1 cellular context compared by ENCODE assay signal in the genomic region with DNA sequence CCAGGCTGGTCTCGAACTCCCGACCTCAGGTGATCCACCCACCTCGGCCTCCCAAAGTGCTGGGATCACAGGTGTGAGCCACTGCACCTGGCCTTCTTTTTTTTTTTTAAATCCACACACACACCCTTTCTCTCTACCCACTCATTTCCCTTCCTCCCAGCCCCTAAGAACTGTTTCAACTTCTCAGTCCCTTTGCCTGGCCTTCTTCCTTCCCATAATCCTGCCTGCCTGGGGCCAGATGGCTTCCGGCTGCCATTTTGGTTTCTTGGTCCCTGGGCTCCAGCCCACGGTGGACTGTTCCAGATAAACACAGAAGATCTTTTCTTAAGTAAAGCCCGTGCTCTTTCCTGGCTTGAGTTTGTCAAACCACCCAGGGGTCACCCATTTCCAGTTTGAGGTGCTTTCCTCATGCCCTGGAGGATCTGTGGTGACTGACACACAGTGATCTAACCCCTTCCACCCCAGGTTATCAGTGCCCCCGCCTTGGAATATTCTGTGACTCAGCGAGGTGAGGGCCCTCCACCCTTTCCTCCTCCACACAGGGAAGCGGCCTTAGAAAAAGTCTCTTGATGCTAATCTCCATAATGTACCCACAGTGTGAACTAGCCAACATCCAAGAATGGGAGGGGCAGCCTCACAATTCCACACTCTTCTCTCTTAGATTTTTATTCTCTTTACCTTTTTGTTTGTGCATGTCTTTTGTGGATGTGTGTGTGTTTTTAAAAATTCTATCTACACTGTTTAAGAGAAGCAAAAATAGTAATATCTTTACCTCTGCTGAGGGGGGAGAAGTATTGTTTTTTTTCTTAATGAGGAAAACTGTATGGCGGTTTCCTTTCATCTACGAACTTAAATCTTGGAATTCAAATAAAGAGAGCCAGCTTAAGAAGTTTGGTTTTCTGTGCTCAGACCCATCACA.
A peak's percentile ranks its signal among the peaks of the same experiment; 100 is the strongest.
TF ChIP-seq lines count a peak whose summit lies in the region.

No MANE protein-coding gene starts in this region.

TF ChIP-seq in K562, 482 proteins besides CTCF, POLR2A, EP300 and RAD21 (continued from another document and continues in another):
- no peak for TF ChIP-seq FOXP4 (CRISPR knock-in tag; IDR thresholded peaks at IDR 0.05; ENCODE audit: borderline replicate concordance)
- TF ChIP-seq, protein P1, sequence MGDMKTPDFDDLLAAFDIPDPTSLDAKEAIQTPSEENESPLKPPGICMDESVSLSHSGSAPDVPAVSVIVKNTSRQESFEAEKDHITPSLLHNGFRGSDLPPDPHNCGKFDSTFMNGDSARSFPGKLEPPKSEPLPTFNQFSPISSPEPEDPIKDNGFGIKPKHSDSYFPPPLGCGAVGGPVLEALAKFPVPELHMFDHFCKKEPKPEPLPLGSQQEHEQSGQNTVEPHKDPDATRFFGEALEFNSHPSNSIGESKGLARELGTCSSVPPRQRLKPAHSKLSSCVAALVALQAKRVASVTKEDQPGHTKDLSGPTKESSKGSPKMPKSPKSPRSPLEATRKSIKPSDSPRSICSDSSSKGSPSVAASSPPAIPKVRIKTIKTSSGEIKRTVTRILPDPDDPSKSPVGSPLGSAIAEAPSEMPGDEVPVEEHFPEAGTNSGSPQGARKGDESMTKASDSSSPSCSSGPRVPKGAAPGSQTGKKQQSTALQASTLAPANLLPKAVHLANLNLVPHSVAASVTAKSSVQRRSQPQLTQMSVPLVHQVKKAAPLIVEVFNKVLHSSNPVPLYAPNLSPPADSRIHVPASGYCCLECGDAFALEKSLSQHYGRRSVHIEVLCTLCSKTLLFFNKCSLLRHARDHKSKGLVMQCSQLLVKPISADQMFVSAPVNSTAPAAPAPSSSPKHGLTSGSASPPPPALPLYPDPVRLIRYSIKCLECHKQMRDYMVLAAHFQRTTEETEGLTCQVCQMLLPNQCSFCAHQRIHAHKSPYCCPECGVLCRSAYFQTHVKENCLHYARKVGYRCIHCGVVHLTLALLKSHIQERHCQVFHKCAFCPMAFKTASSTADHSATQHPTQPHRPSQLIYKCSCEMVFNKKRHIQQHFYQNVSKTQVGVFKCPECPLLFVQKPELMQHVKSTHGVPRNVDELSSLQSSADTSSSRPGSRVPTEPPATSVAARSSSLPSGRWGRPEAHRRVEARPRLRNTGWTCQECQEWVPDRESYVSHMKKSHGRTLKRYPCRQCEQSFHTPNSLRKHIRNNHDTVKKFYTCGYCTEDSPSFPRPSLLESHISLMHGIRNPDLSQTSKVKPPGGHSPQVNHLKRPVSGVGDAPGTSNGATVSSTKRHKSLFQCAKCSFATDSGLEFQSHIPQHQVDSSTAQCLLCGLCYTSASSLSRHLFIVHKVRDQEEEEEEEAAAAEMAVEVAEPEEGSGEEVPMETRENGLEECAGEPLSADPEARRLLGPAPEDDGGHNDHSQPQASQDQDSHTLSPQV (IDR thresholded peaks at IDR 0.05), result peak; percentile 95
- no peak for TF ChIP-seq ZNF165 (CRISPR knock-in tag; IDR thresholded peaks at IDR 0.05; ENCODE audit: borderline replicate concordance)
- no peak for TF ChIP-seq ZNF507 (tag; conservative IDR thresholded peaks at IDR 0.05)
- peak; percentile 71; the same call in 1 of the 2 replicates for TF ChIP-seq MITF (IDR thresholded peaks at IDR 0.05)
- no peak for TF ChIP-seq ZC3H8 (IDR thresholded peaks at IDR 0.05)
- peak; percentile 67 to 91; a peak in 3 of 4 replicates for TF ChIP-seq FOXK2 (conservative IDR thresholded peaks at IDR 0.05 in 1 of 2, IDR thresholded peaks at IDR 0.05 in 1 of 2; ENCODE audit: low read depth in 2 of 2)
- peak; percentile 61 for TF ChIP-seq MAFG (tag; conservative IDR thresholded peaks at IDR 0.05)
- TF ChIP-seq KDM1A (IDR thresholded peaks at IDR 0.05), result peak; percentile 81 to 91
- peak; percentile 75; the same call in 1 of the 2 replicates for TF ChIP-seq NCOA1 (IDR thresholded peaks at IDR 0.05; ENCODE audit: low read depth)
- TF ChIP-seq JUND (IDR thresholded peaks at IDR 0.05; ENCODE audit: borderline replicate concordance, low read depth, low read length), result peak; percentile 98
- peak; percentile 96; the same call in 2 of the 3 replicates for TF ChIP-seq JUND (tag; IDR thresholded peaks at IDR 0.05; ENCODE audit: borderline replicate concordance, low read depth, low read length)
- peak; percentile 10 for TF ChIP-seq HMGN3 (IDR thresholded peaks at IDR 0.05; ENCODE audit: borderline replicate concordance, extremely low read depth, insufficient read length, low read depth, low read length)
- peak; percentile 71 for TF ChIP-seq CXXC5 (CRISPR knock-in tag; IDR thresholded peaks at IDR 0.05)
- 0 out of 4 replicates have a peak, but pooled peaks of 1 of the 2 experiments have one; percentile 54 for TF ChIP-seq TEAD1 (CRISPR knock-in tag; IDR thresholded peaks at IDR 0.05)
- peak; percentile 81 for TF ChIP-seq CCNT2 (IDR thresholded peaks at IDR 0.05; ENCODE audit: borderline replicate concordance, extremely low read depth, insufficient read length, low read depth, low read length)
- TF ChIP-seq CHD1 (IDR thresholded peaks at IDR 0.05; ENCODE audit: low read length), result no peak
- peak; percentile 70 for TF ChIP-seq CREM (IDR thresholded peaks at IDR 0.05; ENCODE audit: low read depth)
- TF ChIP-seq KAT8 (IDR thresholded peaks at IDR 0.05; ENCODE audit: low read depth), result no peak
- TF ChIP-seq, protein P2, sequence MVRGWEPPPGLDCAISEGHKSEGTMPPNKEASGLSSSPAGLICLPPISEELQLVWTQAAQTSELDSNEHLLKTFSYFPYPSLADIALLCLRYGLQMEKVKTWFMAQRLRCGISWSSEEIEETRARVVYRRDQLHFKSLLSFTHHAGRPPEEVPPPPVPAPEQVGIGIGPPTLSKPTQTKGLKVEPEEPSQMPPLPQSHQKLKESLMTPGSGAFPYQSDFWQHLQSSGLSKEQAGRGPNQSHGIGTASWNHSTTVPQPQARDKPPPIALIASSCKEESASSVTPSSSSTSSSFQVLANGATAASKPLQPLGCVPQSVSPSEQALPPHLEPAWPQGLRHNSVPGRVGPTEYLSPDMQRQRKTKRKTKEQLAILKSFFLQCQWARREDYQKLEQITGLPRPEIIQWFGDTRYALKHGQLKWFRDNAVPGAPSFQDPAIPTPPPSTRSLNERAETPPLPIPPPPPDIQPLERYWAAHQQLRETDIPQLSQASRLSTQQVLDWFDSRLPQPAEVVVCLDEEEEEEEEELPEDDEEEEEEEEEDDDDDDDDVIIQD (CRISPR knock-in tag; IDR thresholded peaks at IDR 0.05), result no peak
- TF ChIP-seq FOSL1 (tag; conservative IDR thresholded peaks at IDR 0.05), result peak; percentile 99
- TF ChIP-seq ADNP (tag; IDR thresholded peaks at IDR 0.05), result peak; percentile 76
- TF ChIP-seq JUN (IDR thresholded peaks at IDR 0.05; ENCODE audit: borderline replicate concordance, low read depth, low read length), result peak; percentile 98
- no peak for TF ChIP-seq JUN (CRISPR knock-in tag; IDR thresholded peaks at IDR 0.05; ENCODE audit: borderline replicate concordance)
- TF ChIP-seq, protein P3, sequence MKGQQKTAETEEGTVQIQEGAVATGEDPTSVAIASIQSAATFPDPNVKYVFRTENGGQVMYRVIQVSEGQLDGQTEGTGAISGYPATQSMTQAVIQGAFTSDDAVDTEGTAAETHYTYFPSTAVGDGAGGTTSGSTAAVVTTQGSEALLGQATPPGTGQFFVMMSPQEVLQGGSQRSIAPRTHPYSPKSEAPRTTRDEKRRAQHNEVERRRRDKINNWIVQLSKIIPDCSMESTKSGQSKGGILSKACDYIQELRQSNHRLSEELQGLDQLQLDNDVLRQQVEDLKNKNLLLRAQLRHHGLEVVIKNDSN (CRISPR knock-in tag; IDR thresholded peaks at IDR 0.05), result no peak
- TF ChIP-seq ZSCAN32 (CRISPR knock-in tag; IDR thresholded peaks at IDR 0.05), result no peak
- 0 out of 2 replicates have a peak, but pooled peaks have one; percentile 5 for TF ChIP-seq ELF4 (CRISPR knock-in tag; IDR thresholded peaks at IDR 0.05)
- TF ChIP-seq MYC (IDR thresholded peaks at IDR 0.05; ENCODE audit: low read depth, low read length), result peak; percentile 27
- no peak for TF ChIP-seq MYC (CRISPR knock-in tag; IDR thresholded peaks at IDR 0.05; ENCODE audit: borderline replicate concordance, low read depth)
- TF ChIP-seq DPF2 (IDR thresholded peaks at IDR 0.05), result peak; percentile 99
- peak; percentile 89 for TF ChIP-seq MEIS2 (IDR thresholded peaks at IDR 0.05; ENCODE audit: partially characterized antibody)
- no peak for TF ChIP-seq KDM2B (CRISPR knock-in tag; IDR thresholded peaks at IDR 0.05)
- peak; percentile 81 for TF ChIP-seq MBD2 (IDR thresholded peaks at IDR 0.05; ENCODE audit: borderline replicate concordance, low read depth)
- peak; percentile 98 for TF ChIP-seq GATAD2B (IDR thresholded peaks at IDR 0.05; ENCODE audit: borderline replicate concordance)
- TF ChIP-seq, protein P4, sequence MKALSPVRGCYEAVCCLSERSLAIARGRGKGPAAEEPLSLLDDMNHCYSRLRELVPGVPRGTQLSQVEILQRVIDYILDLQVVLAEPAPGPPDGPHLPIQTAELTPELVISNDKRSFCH (CRISPR knock-in tag; IDR thresholded peaks at IDR 0.05), result no peak
- TF ChIP-seq, protein P4 (tag; IDR thresholded peaks at IDR 0.05), result peak; percentile 92
- TF ChIP-seq ETV5 (CRISPR knock-in tag; IDR thresholded peaks at IDR 0.05; ENCODE audit: low read depth), result peak; percentile 85; the same call in 1 of the 2 replicates
- TF ChIP-seq, protein P5, sequence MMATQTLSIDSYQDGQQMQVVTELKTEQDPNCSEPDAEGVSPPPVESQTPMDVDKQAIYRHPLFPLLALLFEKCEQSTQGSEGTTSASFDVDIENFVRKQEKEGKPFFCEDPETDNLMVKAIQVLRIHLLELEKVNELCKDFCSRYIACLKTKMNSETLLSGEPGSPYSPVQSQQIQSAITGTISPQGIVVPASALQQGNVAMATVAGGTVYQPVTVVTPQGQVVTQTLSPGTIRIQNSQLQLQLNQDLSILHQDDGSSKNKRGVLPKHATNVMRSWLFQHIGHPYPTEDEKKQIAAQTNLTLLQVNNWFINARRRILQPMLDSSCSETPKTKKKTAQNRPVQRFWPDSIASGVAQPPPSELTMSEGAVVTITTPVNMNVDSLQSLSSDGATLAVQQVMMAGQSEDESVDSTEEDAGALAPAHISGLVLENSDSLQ (IDR thresholded peaks at IDR 0.05), result peak; percentile 94
- TF ChIP-seq SMAD1 (IDR thresholded peaks at IDR 0.05; ENCODE audit: low read depth, low read length, partially characterized antibody), result peak; percentile 48
- peak; percentile 49; the same call in 1 of the 2 replicates for TF ChIP-seq RBFOX2 (IDR thresholded peaks at IDR 0.05; ENCODE audit: low read depth, low read length)
- peak; percentile 62; the same call in 1 of the 2 replicates for TF ChIP-seq SP1 (CRISPR knock-in tag; IDR thresholded peaks at IDR 0.05)
- peak; percentile 60; the same call in 1 of the 2 replicates for TF ChIP-seq HINFP (tag; conservative IDR thresholded peaks at IDR 0.05; ENCODE audit: low read depth)
- TF ChIP-seq CBFA2T2 (conservative IDR thresholded peaks at IDR 0.05), result peak; percentile 79
- TF ChIP-seq HCFC1 (IDR thresholded peaks at IDR 0.05; ENCODE audit: low read depth, low read length), result peak; percentile 12; the same call in 1 of the 2 replicates
- TF ChIP-seq NRF1 (conservative IDR thresholded peaks at IDR 0.05 in 1 of 2, IDR thresholded peaks at IDR 0.05 in 1 of 2), result peak; percentile 33 to 47; a peak in 1 of 4 replicates
- TF ChIP-seq ATF7 (IDR thresholded peaks at IDR 0.05), result peak; percentile 94
- TF ChIP-seq BACH1 (tag; IDR thresholded peaks at IDR 0.05), result peak; percentile 86
- TF ChIP-seq STAT5B (CRISPR knock-in tag; IDR thresholded peaks at IDR 0.05), result no peak
- TF ChIP-seq, protein P6, sequence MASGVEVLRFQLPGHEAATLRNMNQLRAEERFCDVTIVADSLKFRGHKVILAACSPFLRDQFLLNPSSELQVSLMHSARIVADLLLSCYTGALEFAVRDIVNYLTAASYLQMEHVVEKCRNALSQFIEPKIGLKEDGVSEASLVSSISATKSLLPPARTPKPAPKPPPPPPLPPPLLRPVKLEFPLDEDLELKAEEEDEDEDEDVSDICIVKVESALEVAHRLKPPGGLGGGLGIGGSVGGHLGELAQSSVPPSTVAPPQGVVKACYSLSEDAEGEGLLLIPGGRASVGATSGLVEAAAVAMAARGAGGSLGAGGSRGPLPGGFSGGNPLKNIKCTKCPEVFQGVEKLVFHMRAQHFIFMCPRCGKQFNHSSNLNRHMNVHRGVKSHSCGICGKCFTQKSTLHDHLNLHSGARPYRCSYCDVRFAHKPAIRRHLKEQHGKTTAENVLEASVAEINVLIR (CRISPR knock-in tag; IDR thresholded peaks at IDR 0.05), result peak; percentile 17; the same call in 1 of the 2 replicates
- no peak for TF ChIP-seq NCOA4 (IDR thresholded peaks at IDR 0.05; ENCODE audit: partially characterized antibody)
- TF ChIP-seq CHD4 (IDR thresholded peaks at IDR 0.05; ENCODE audit: insufficient read depth, insufficient replicate concordance, low read depth, low read length, poor library complexity, severe bottlenecking), result peak; percentile 91
